In the genomic region with DNA sequence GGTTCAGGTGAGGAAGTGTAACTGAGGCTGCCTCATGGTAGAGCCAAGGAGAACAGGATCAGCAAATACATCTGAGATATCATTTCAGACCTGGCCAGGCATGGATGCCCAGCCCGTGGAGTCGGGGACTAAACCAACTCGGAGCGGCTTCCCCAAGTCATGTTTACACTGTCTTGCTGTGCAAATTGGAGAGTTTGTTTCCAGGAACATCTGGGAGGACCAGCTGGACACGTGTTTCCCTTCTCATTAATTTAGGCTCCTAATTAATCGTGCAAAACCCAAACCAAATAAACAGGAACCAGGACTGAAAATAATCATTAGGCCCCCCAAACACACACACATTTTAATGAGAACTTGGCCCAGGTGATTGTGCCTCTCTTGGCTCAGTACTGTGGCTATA, we compare ENCODE assay signal across 18 cellular contexts.
"Had no signal": no experiment of that assay in that cellular context is flagged by ENCODE, and none has a peak within 500 bp of the region (broad histone marks: within the 10 kb centered on the region; RNA-seq: fewer than 3 reads in every experiment).

No MANE protein-coding gene starts in this region.

- H3K27ac Mint-ChIP-seq: naive thymus-derived CD4-positive, alpha-beta T cell; stimulated activated naive B cell treated with anti-CD40 and anti-IgM and Interleukin-4, amounts not matched to agents 10 μg/mL and 1 μg/mL and 100 μg/mL, for 72 hours; stimulated activated naive CD8-positive, alpha-beta T cell treated with anti-CD3 and anti-CD28 coated beads, Interleukin-15, amount 100 ng/mL, for 72 hours had no signal

- FAIRE-seq: endometrium had no signal

- H3K9me3 ChIP-seq: gastrocnemius medialis, neutrophil, testis had no signal

- H3K27ac ChIP-seq: gastrocnemius medialis, neutrophil, psoas muscle, testis, tibial nerve had no signal

- H3K4me1 Mint-ChIP-seq: naive thymus-derived CD4-positive, alpha-beta T cell; stimulated activated naive B cell treated with anti-CD40 and anti-IgM and Interleukin-4, amounts not matched to agents 10 μg/mL and 1 μg/mL and 100 μg/mL, for 72 hours; stimulated activated naive CD8-positive, alpha-beta T cell treated with anti-CD3 and anti-CD28 coated beads, Interleukin-15, amount 100 ng/mL, for 72 hours had no signal

- H3K36me3 ChIP-seq: gastrocnemius medialis, neutrophil, tibial nerve had no signal

- H3K27me3 Mint-ChIP-seq: naive thymus-derived CD4-positive, alpha-beta T cell; stimulated activated naive B cell treated with anti-CD40 and anti-IgM and Interleukin-4, amounts not matched to agents 10 μg/mL and 1 μg/mL and 100 μg/mL, for 72 hours; stimulated activated naive CD8-positive, alpha-beta T cell treated with anti-CD3 and anti-CD28 coated beads, Interleukin-15, amount 100 ng/mL, for 72 hours had no signal

- H3K27me3 ChIP-seq: gastrocnemius medialis, neutrophil, testis, tibial nerve had no signal

- DNase-seq: effector memory CD4-positive, alpha-beta T cell; gastrocnemius medialis; islet precursor cell; mammary epithelial cell; naive thymus-derived CD4-positive, alpha-beta T cell; psoas muscle; retina; stimulated activated CD4-positive, alpha-beta T cell treated with anti-CD3 and anti-CD28 coated beads, Interleukin-2, amount 100 ng/mL, for 24 hours; stimulated activated CD4-positive, alpha-beta T cell treated with anti-CD3 and anti-CD28 coated beads, Interleukin-4, amount 100 ng/mL, for 4 hours; stimulated activated naive B cell treated with anti-CD40 and anti-IgM and Interleukin-4, amounts not matched to agents 10 μg/mL and 1 μg/mL and 100 μg/mL, for 72 hours; stimulated activated naive CD8-positive, alpha-beta T cell treated with anti-CD3 and anti-CD28 coated beads, Interleukin-15, amount 100 ng/mL, for 72 hours; testis had no signal

- ATAC-seq: esophagus mucosa; gastrocnemius medialis; left lobe of liver; naive thymus-derived CD4-positive, alpha-beta T cell; psoas muscle; sciatic nerve; stimulated activated naive B cell treated with anti-CD40 and anti-IgM and Interleukin-4, amounts not matched to agents 10 μg/mL and 1 μg/mL and 100 μg/mL, for 72 hours; stimulated activated naive CD8-positive, alpha-beta T cell treated with anti-CD3 and anti-CD28 coated beads, Interleukin-15, amount 100 ng/mL, for 72 hours had no signal

- H3K4me3 Mint-ChIP-seq: naive thymus-derived CD4-positive, alpha-beta T cell; stimulated activated naive B cell treated with anti-CD40 and anti-IgM and Interleukin-4, amounts not matched to agents 10 μg/mL and 1 μg/mL and 100 μg/mL, for 72 hours; stimulated activated naive CD8-positive, alpha-beta T cell treated with anti-CD3 and anti-CD28 coated beads, Interleukin-15, amount 100 ng/mL, for 72 hours had no signal

- H3K4me3 ChIP-seq: gastrocnemius medialis, psoas muscle, testis, tibial nerve had no signal

- H3K36me3 Mint-ChIP-seq: naive thymus-derived CD4-positive, alpha-beta T cell; stimulated activated naive B cell treated with anti-CD40 and anti-IgM and Interleukin-4, amounts not matched to agents 10 μg/mL and 1 μg/mL and 100 μg/mL, for 72 hours had no signal

- H3K4me1 ChIP-seq: gastrocnemius medialis, psoas muscle, testis, tibial nerve had no signal
